8 cellular contexts compared by ENCODE assay signal in the genomic region with DNA sequence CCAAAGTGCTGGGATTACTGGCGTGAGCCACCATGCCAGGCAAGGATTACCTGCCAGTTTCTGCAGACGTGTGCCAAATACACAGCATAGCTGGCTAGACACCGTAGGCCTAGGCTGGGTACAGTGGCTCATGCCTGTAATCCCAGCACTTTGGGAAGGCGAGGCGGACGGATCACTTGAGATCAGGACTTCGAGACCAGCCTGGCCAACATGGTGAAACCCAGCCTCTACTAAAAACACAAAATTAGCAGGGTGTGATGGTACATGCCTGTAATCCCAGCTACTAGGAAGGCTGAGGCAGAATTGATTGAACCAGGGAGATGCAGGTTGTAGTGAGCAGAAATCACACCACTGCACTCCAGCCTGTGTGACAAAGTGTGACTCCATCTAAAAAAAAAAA. TPM values are rescaled to one million over a fixed set of nuclear protein-coding genes. Genes with fewer than 3 reads are reported as not detected.
DNase-seq lines count a peak whose midpoint lies in the region; ATAC-seq, FAIRE-seq and TF ChIP-seq lines count a peak whose summit lies in the region.

No MANE protein-coding gene starts in this region.

- FAIRE-seq in HepG2 (lab: Jason Lieb, UNC) = peak; percentile 65

- no peaks in the 10 kb centered on the region for H3K27me3 Mint-ChIP-seq in activated naive CD8-positive, alpha-beta T cell treated with anti-CD3 and anti-CD28 coated beads for 36 hours
- no peaks in the 10 kb centered on the region for H3K27me3 Mint-ChIP-seq in type B pancreatic cell

- no peak for TF ChIP-seq RAD21 in HepG2 (CRISPR knock-in tag; IDR thresholded peaks at IDR 0.05)

- intact Hi-C loops in Right ventricle myocardium superior (cut with DNase I) = no loop called here
- intact Hi-C loops in HepG2 (cut with micrococcal nuclease; ENCODE audit: unreplicated experiment) = no loop called here
- intact Hi-C loops in aorta (cut with DNase I) = no loop called here

- H2AFZ ChIP-seq in HepG2 (ENCODE audit: low read length) = no peak overlapping the region

- H3K9me3 ChIP-seq in cardiac muscle cell (ENCODE audit: low read depth) = no peaks in the 10 kb centered on the region
- H3K9me3 ChIP-seq in HepG2 (ENCODE audit: low read length) = no peaks in the 10 kb centered on the region
- no peaks in the 10 kb centered on the region for H3K9me3 ChIP-seq in aorta (ENCODE audit: control insufficient read depth, low read length)

- peaks cover 12% of the 10 kb centered on the region for H3K79me2 ChIP-seq in HepG2 (ENCODE audit: insufficient read depth, low read length)

- H3K4me3 ChIP-seq in cardiac muscle cell (peak overlapping the region; percentile 55), HepG2 (replicated peaks in 1 of 3; ENCODE audit: insufficient read depth in 1 of 3, low read depth in 2 of 3, low read length in 3 of 3) (peak overlapping the region; percentile 83 to 98 (median 83)), aorta (ENCODE audit: low read length in 2 of 2) (no peak overlapping the region)

- peaks cover 3% of the 10 kb centered on the region for H3K4me1 ChIP-seq in cardiac muscle cell (ENCODE audit: low read depth)
- H3K4me1 ChIP-seq in HepG2 (ENCODE audit: insufficient read depth, low read length) = peaks cover 58% of the 10 kb centered on the region
- no peaks in the 10 kb centered on the region for H3K4me1 ChIP-seq in aorta (ENCODE audit: control insufficient read depth in 1 of 2, insufficient read depth in 2 of 2, low read length in 2 of 2)

- in situ Hi-C loops in HepG2 (cut with HindIII; ENCODE audit: extremely low pct_ligation_motif_present, low pct_unique_long_range_greater_than_20kb) = no loop called here

- no peak for TF ChIP-seq CTCF in cardiac muscle cell (IDR thresholded peaks at IDR 0.05; ENCODE audit: low read depth, low read length)
- no peak for TF ChIP-seq CTCF in HepG2 (CRISPR knock-in tag; IDR thresholded peaks at IDR 0.05)
- no peak for TF ChIP-seq CTCF in type B pancreatic cell (conservative IDR thresholded peaks at IDR 0.05)

- no peaks in the 10 kb centered on the region for H3K9me3 Mint-ChIP-seq in activated naive CD8-positive, alpha-beta T cell treated with anti-CD3 and anti-CD28 coated beads for 36 hours
- no peaks in the 10 kb centered on the region for H3K9me3 Mint-ChIP-seq in type B pancreatic cell

- no peaks in the 10 kb centered on the region for H4K20me1 ChIP-seq in HepG2 (ENCODE audit: insufficient read depth, low read length)

- POLR2A ChIA-PET in HepG2 (lab: Yijun Ruan, JAX) = interaction anchor here (1.9 kb wide), 1 partner anchor 33 kb away, joined by 6 read pairs; no protein-coding TSS in a partner anchor

- BruUV-seq in HepG2 (replicated peaks; lab: Mats Ljungman, UMichigan) = no TSS peak

- no peak for TF ChIP-seq POLR2A in HepG2 (IDR thresholded peaks at IDR 0.05; ENCODE audit: insufficient read depth in 1 of 2, low read depth in 2 of 2, low read length in 2 of 2)

- peaks cover 10% of the 10 kb centered on the region for H3K36me3 ChIP-seq in cardiac muscle cell
- H3K36me3 ChIP-seq in HepG2 (replicated peaks in 1 of 2; ENCODE audit: control insufficient read depth in 1 of 2, insufficient read depth in 2 of 2, low read length in 2 of 2) = peaks cover 3 to 23% of the 10 kb centered on the region in 2 experiments; a peak in 3 of 5 replicates
- H3K36me3 ChIP-seq in aorta (ENCODE audit: control insufficient read depth in 1 of 2, insufficient read depth in 2 of 2, low read length in 1 of 2) = no peaks in the 10 kb centered on the region

- H3K4me3 Mint-ChIP-seq in activated naive CD8-positive, alpha-beta T cell treated with anti-CD3 and anti-CD28 coated beads for 36 hours = peak overlapping the region; percentile 97
- peak overlapping the region; percentile 97 for H3K4me3 Mint-ChIP-seq in type B pancreatic cell

- H3K4me1 Mint-ChIP-seq in activated naive CD8-positive, alpha-beta T cell treated with anti-CD3 and anti-CD28 coated beads for 36 hours = peaks cover 16% of the 10 kb centered on the region
- peaks cover 10% of the 10 kb centered on the region for H3K4me1 Mint-ChIP-seq in type B pancreatic cell (ENCODE audit: unreplicated experiment)

- DNase-seq in cardiac muscle cell (ENCODE audit: low read depth in 1 of 2, low spot score in 1 of 2) (no peak), Right ventricle myocardium superior (no peak), HepG2 (ENCODE audit: low spot score) (no peak), type B pancreatic cell (ENCODE audit: extremely low spot score, unreplicated experiment) (no peak), aorta (no peak)
- DNase-seq in activated naive CD8-positive, alpha-beta T cell treated with anti-CD3 and anti-CD28 coated beads for 36 hours = no peak

- H3K36me3 Mint-ChIP-seq in activated naive CD8-positive, alpha-beta T cell treated with anti-CD3 and anti-CD28 coated beads for 36 hours = peaks cover 42% of the 10 kb centered on the region
- peaks cover 16% of the 10 kb centered on the region for H3K36me3 Mint-ChIP-seq in type B pancreatic cell

- ATAC-seq in Right ventricle myocardium superior (ENCODE audit: poor library complexity) = no peak
- ATAC-seq in HepG2 = no peak
- no peak for ATAC-seq in HG02588 (IDR thresholded peaks at IDR 0.05; ENCODE audit: unreplicated experiment)
- ATAC-seq in GM21528 (IDR thresholded peaks at IDR 0.05; ENCODE audit: low FRiP score, unreplicated experiment) = no peak
- ATAC-seq in aorta (ENCODE audit: low FRiP score) = no peak

- 73% methylated on average over 7 of the region's 7 CpGs for WGBS in HepG2 (ENCODE audit: low lambda C conversion rate)
- 65 to 67% methylated on average over 7 of the region's 7 CpGs for WGBS in aorta, 2 donors

- H3K4me2 ChIP-seq in HepG2 (ENCODE audit: low read depth, low read length) = peak overlapping the region; percentile 93

- CTCF ChIA-PET in HepG2 (lab: Yijun Ruan, JAX; ENCODE audit: low intra/inter-chr PET ratio, low total read pairs) = no interaction called here

- H3K27ac Mint-ChIP-seq in activated naive CD8-positive, alpha-beta T cell treated with anti-CD3 and anti-CD28 coated beads for 36 hours = peak overlapping the region; percentile 96
- peak overlapping the region; percentile 91 for H3K27ac Mint-ChIP-seq in type B pancreatic cell

- TF ChIP-seq EP300 in HepG2 (IDR thresholded peaks at IDR 0.05; ENCODE audit: low read depth in 2 of 2, low read length in 2 of 2) (no peak), HepG2 (CRISPR knock-in tag; IDR thresholded peaks at IDR 0.05; ENCODE audit: borderline replicate concordance) (no peak)

- H3K27ac ChIP-seq in cardiac muscle cell = no peak overlapping the region
- H3K27ac ChIP-seq in HepG2 (ENCODE audit: extremely low read length, insufficient read depth, low read length) = peak overlapping the region; percentile 79
- no peak overlapping the region for H3K27ac ChIP-seq in aorta (ENCODE audit: low read depth in 1 of 2, low read length in 2 of 2)

- H3K27me3 ChIP-seq in cardiac muscle cell (no peaks in the 10 kb centered on the region), HepG2 (ENCODE audit: control insufficient read depth in 1 of 2, insufficient read depth in 2 of 2, low read length in 2 of 2) (no peaks in the 10 kb centered on the region; a peak in 1 of 5 replicates), aorta (ENCODE audit: control insufficient read depth in 1 of 2, insufficient read depth in 2 of 2, low read length in 1 of 2) (no peaks in the 10 kb centered on the region)

- peak overlapping the region; percentile 95 for H3K9ac ChIP-seq in HepG2 (ENCODE audit: insufficient read depth, low read depth, low read length)

RNA-seq across cellular contexts. Expression of a gene that starts 0.9 kb away (rescaled TPM):
- total RNA-seq in cardiac muscle cell (14.6 and 26.8 TPM in 2 replicates), Right ventricle myocardium superior (9.4 TPM), HepG2 (2016; rRNA removed; fragmentation: Illumina TruSeq; extraction: Trizol) (43.5 and 51.2 TPM in 2 replicates), type B pancreatic cell (ENCODE audit: low replicate concordance) (26.5 and 40.9 TPM in 2 replicates), aorta (10 to 100 TPM; 13.7 to 14.2 TPM)
- polyA plus RNA-seq in cardiac muscle cell (49.2 and 69.2 TPM in 2 replicates), HepG2 (2011; rRNA removed) (14.2 and 14.6 TPM in 2 replicates), aorta (10 to 100 TPM; 12.8 to 16.1 TPM)
- total RNA-seq in activated naive CD8-positive, alpha-beta T cell treated with anti-CD3 and anti-CD28 coated beads for 36 hours = 100 to 1,000 TPM; 111 to 112 TPM
- total RNA-seq in HepG2 (2016; cell fraction: cytosol; rRNA removed; fragmentation: Illumina TruSeq; extraction: Trizol; ENCODE audit: low read depth) = 22.7 TPM in 2 replicates
- 44.7 and 55.0 TPM in 2 replicates for total RNA-seq in HepG2 (2016; cell fraction: insoluble cytoplasmic fraction; rRNA removed; fragmentation: Illumina TruSeq; extraction: Trizol)
- 29.4 and 29.5 TPM in 2 replicates for total RNA-seq in HepG2 (2016; cell fraction: membrane; rRNA removed; fragmentation: Illumina TruSeq; extraction: Trizol)
- total RNA-seq in HepG2 (2016; cell fraction: nucleus; rRNA removed; fragmentation: Illumina TruSeq; extraction: Trizol) = 16.1 and 16.4 TPM in 2 replicates
- 12.7 and 17.2 TPM in 2 replicates for polyA plus RNA-seq in HepG2 (2011; cell fraction: cytosol; rRNA removed)
- polyA plus RNA-seq in HepG2 (2011; cell fraction: nucleus; rRNA removed) = 4.5 TPM in 2 replicates
- polyA plus RNA-seq in HepG2 (2012) = 8.2 and 15.6 TPM in 2 replicates
- 20.5 and 22.0 TPM in 2 replicates for polyA plus RNA-seq in HepG2 (2016; cell fraction: cytosol; fragmentation: Illumina TruSeq; extraction: Trizol; ENCODE audit: low read depth)
- 64.2 and 73.3 TPM in 2 replicates for polyA plus RNA-seq in HepG2 (2016; cell fraction: insoluble cytoplasmic fraction; fragmentation: Illumina TruSeq; extraction: Trizol; ENCODE audit: low read depth)
- polyA plus RNA-seq in HepG2 (2016; cell fraction: membrane; fragmentation: Illumina TruSeq; extraction: Trizol; ENCODE audit: low read depth) = 28.2 TPM in 2 replicates
- polyA plus RNA-seq in HepG2 (2016; cell fraction: nucleus; fragmentation: Illumina TruSeq; extraction: Trizol; ENCODE audit: insufficient read depth, low read depth) = 27.9 and 32.8 TPM in 2 replicates
- polyA minus RNA-seq in HepG2 (2011; rRNA and poly(A)+ RNA removed; ENCODE audit: low replicate concordance) = 19.7 and 106 TPM in 2 replicates
- polyA minus RNA-seq in HepG2 (2011; cell fraction: cytosol; rRNA and poly(A)+ RNA removed) = 11.3 and 12.6 TPM in 2 replicates
- 9.6 and 11.5 TPM in 2 replicates for polyA minus RNA-seq in HepG2 (2011; cell fraction: nucleus; rRNA and poly(A)+ RNA removed)

RNA-seq across cellular contexts. Expression of a gene that starts 35.9 kb away (rescaled TPM):
- 20.0 and 27.6 TPM in 2 replicates for total RNA-seq in cardiac muscle cell
- polyA plus RNA-seq in cardiac muscle cell = 9.4 and 11.1 TPM in 2 replicates
- total RNA-seq in Right ventricle myocardium superior = 6.6 TPM
- under 1 TPM; 0.62 to 0.74 TPM for total RNA-seq in activated naive CD8-positive, alpha-beta T cell treated with anti-CD3 and anti-CD28 coated beads for 36 hours
- 13.6 and 17.4 TPM in 2 replicates for total RNA-seq in HepG2 (2016; rRNA removed; fragmentation: Illumina TruSeq; extraction: Trizol)
- total RNA-seq in HepG2 (2016; cell fraction: cytosol; rRNA removed; fragmentation: Illumina TruSeq; extraction: Trizol; ENCODE audit: low read depth) = 7.5 and 7.6 TPM in 2 replicates
- 10.6 and 19.9 TPM in 2 replicates for total RNA-seq in HepG2 (2016; cell fraction: insoluble cytoplasmic fraction; rRNA removed; fragmentation: Illumina TruSeq; extraction: Trizol)
- total RNA-seq in HepG2 (2016; cell fraction: membrane; rRNA removed; fragmentation: Illumina TruSeq; extraction: Trizol) = 9.6 and 10.3 TPM in 2 replicates
- total RNA-seq in HepG2 (2016; cell fraction: nucleus; rRNA removed; fragmentation: Illumina TruSeq; extraction: Trizol) = 15.2 and 16.4 TPM in 2 replicates
- 6.5 and 9.2 TPM in 2 replicates for polyA plus RNA-seq in HepG2 (2011; rRNA removed)
- polyA plus RNA-seq in HepG2 (2011; cell fraction: cytosol; rRNA removed) = 6.5 and 7.4 TPM in 2 replicates
- polyA plus RNA-seq in HepG2 (2011; cell fraction: nucleus; rRNA removed) = 19.0 and 19.1 TPM in 2 replicates
- 14.2 and 32.5 TPM in 2 replicates for polyA plus RNA-seq in HepG2 (2012)
- 1.6 and 1.8 TPM in 2 replicates for polyA plus RNA-seq in HepG2 (2016; cell fraction: cytosol; fragmentation: Illumina TruSeq; extraction: Trizol; ENCODE audit: low read depth)
- polyA plus RNA-seq in HepG2 (2016; cell fraction: insoluble cytoplasmic fraction; fragmentation: Illumina TruSeq; extraction: Trizol; ENCODE audit: low read depth) = 10.0 and 13.1 TPM in 2 replicates
- 4.5 and 5.2 TPM in 2 replicates for polyA plus RNA-seq in HepG2 (2016; cell fraction: membrane; fragmentation: Illumina TruSeq; extraction: Trizol; ENCODE audit: low read depth)
- polyA plus RNA-seq in HepG2 (2016; cell fraction: nucleus; fragmentation: Illumina TruSeq; extraction: Trizol; ENCODE audit: insufficient read depth, low read depth) = 22.6 and 24.8 TPM in 2 replicates
- 2.9 and 19.1 TPM in 2 replicates for polyA minus RNA-seq in HepG2 (2011; rRNA and poly(A)+ RNA removed; ENCODE audit: low replicate concordance)
- 9.1 and 11.1 TPM in 2 replicates for polyA minus RNA-seq in HepG2 (2011; cell fraction: cytosol; rRNA and poly(A)+ RNA removed)
- polyA minus RNA-seq in HepG2 (2011; cell fraction: nucleus; rRNA and poly(A)+ RNA removed) = 14.3 and 17.3 TPM in 2 replicates
- 45.0 and 48.9 TPM in 2 replicates for total RNA-seq in type B pancreatic cell (ENCODE audit: low replicate concordance)
- total RNA-seq in aorta = 10 to 100 TPM; 27.5 to 35.7 TPM
- polyA plus RNA-seq in aorta = 10 to 100 TPM; 15.3 to 16.2 TPM

RNA-seq across cellular contexts. Expression of a gene that starts 43.5 kb away (rescaled TPM):
- total RNA-seq in cardiac muscle cell (0.63 and 1.1 TPM in 2 replicates), Right ventricle myocardium superior (2.2 TPM), HepG2 (2016; rRNA removed; fragmentation: Illumina TruSeq; extraction: Trizol) (0.83 and 1.00 TPM in 2 replicates), type B pancreatic cell (ENCODE audit: low replicate concordance) (0.24 and 0.89 TPM in 2 replicates), aorta (10 to 100 TPM; 12.0 to 17.0 TPM)
- polyA plus RNA-seq in cardiac muscle cell (0.86 and 0.94 TPM in 2 replicates), HepG2 (2011; rRNA removed) (0.75 and 0.95 TPM in 2 replicates), aorta (10 to 100 TPM in 1 of 2 donors, 1 to 10 TPM in 1; 4.2 to 12.4 TPM)
- total RNA-seq in activated naive CD8-positive, alpha-beta T cell treated with anti-CD3 and anti-CD28 coated beads for 36 hours = 1 to 10 TPM; 2.6 to 3.2 TPM
- 0.18 and 0.20 TPM in 2 replicates for total RNA-seq in HepG2 (2016; cell fraction: cytosol; rRNA removed; fragmentation: Illumina TruSeq; extraction: Trizol; ENCODE audit: low read depth)
- total RNA-seq in HepG2 (2016; cell fraction: insoluble cytoplasmic fraction; rRNA removed; fragmentation: Illumina TruSeq; extraction: Trizol) = 0.93 and 0.97 TPM in 2 replicates
- 0.31 and 0.43 TPM in 2 replicates for total RNA-seq in HepG2 (2016; cell fraction: membrane; rRNA removed; fragmentation: Illumina TruSeq; extraction: Trizol)
- 0.44 and 0.78 TPM in 2 replicates for total RNA-seq in HepG2 (2016; cell fraction: nucleus; rRNA removed; fragmentation: Illumina TruSeq; extraction: Trizol)
- polyA plus RNA-seq in HepG2 (2011; cell fraction: cytosol; rRNA removed) = 0.67 and 0.77 TPM in 2 replicates
- 0.90 and 1.1 TPM in 2 replicates for polyA plus RNA-seq in HepG2 (2011; cell fraction: nucleus; rRNA removed)
- polyA plus RNA-seq in HepG2 (2012) = 0.32 and 0.43 TPM in 2 replicates
- 0.17 and 0.32 TPM in 2 replicates for polyA plus RNA-seq in HepG2 (2016; cell fraction: cytosol; fragmentation: Illumina TruSeq; extraction: Trizol; ENCODE audit: low read depth)
- polyA plus RNA-seq in HepG2 (2016; cell fraction: insoluble cytoplasmic fraction; fragmentation: Illumina TruSeq; extraction: Trizol; ENCODE audit: low read depth) = 0.59 and 1.4 TPM in 2 replicates
- polyA plus RNA-seq in HepG2 (2016; cell fraction: membrane; fragmentation: Illumina TruSeq; extraction: Trizol; ENCODE audit: low read depth) = 0.66 and 0.90 TPM in 2 replicates
- polyA plus RNA-seq in HepG2 (2016; cell fraction: nucleus; fragmentation: Illumina TruSeq; extraction: Trizol; ENCODE audit: insufficient read depth, low read depth) = 0.67 and 2.3 TPM in 2 replicates
- 0.62 and 1.2 TPM in 2 replicates for polyA minus RNA-seq in HepG2 (2011; rRNA and poly(A)+ RNA removed; ENCODE audit: low replicate concordance)
- polyA minus RNA-seq in HepG2 (2011; cell fraction: cytosol; rRNA and poly(A)+ RNA removed) = not detected in 2 replicates
- 0.25 TPM in 1 of 2 replicates, not detected in the other for polyA minus RNA-seq in HepG2 (2011; cell fraction: nucleus; rRNA and poly(A)+ RNA removed)

Comparison
In these comparisons a context has a peak if more than half of its experiments do, and no peak if none do; other contexts are left out.
1. H3K4me3 ChIP-seq: peak in cardiac muscle cell (single experiment) and HepG2 (3 of 3); none in aorta (0 of 2).